In genomic region chr7:150988230-150989226, GRCh38 we compare ENCODE assay signal across 1 cellular context.
A peak's percentile ranks its signal among the peaks of the same experiment; 100 is the strongest.
TF ChIP-seq lines count a peak whose summit lies in the region.

No MANE protein-coding gene starts in this region.

TF ChIP-seq in K562, 482 proteins besides CTCF, POLR2A, EP300 and RAD21 (continued from another document and continues in another):
- TF ChIP-seq AFF1 (IDR thresholded peaks at IDR 0.05; ENCODE audit: low read depth in 1 of 2, partially characterized antibody in 2 of 2) (no peak), ARID1B (IDR thresholded peaks at IDR 0.05) (peak; percentile 31; the same call in 1 of the 2 replicates), RBBP5 (IDR thresholded peaks at IDR 0.05; ENCODE audit: borderline replicate concordance, insufficient read depth, low read length, poor library complexity, severe bottlenecking) (no peak), CHAMP1 (IDR thresholded peaks at IDR 0.05) (no peak), ZNF239 (CRISPR knock-in tag; IDR thresholded peaks at IDR 0.05) (no peak), PBX2 (CRISPR knock-in tag; IDR thresholded peaks at IDR 0.05; ENCODE audit: low read depth) (no peak), PBX2 (tag; conservative IDR thresholded peaks at IDR 0.05; ENCODE audit: low read depth) (0 out of 2 replicates have a peak, but pooled peaks have one; percentile 16), PRMT5 (CRISPR knock-in tag; IDR thresholded peaks at IDR 0.05) (no peak), ZNF76 (CRISPR knock-in tag; IDR thresholded peaks at IDR 0.05; ENCODE audit: borderline replicate concordance) (no peak), ZFP30 (CRISPR knock-in tag; IDR thresholded peaks at IDR 0.05; ENCODE audit: borderline replicate concordance) (no peak), TFE3 (CRISPR knock-in tag; IDR thresholded peaks at IDR 0.05) (no peak), NRF1 (conservative IDR thresholded peaks at IDR 0.05 in 1 of 2, IDR thresholded peaks at IDR 0.05 in 1 of 2) (no peak), HBP1 (CRISPR knock-in tag; IDR thresholded peaks at IDR 0.05) (0 out of 2 replicates have a peak, but pooled peaks have one; percentile 11), STAG1 (CRISPR knock-in tag; IDR thresholded peaks at IDR 0.05; ENCODE audit: borderline replicate concordance) (peak; percentile 90), CREM (IDR thresholded peaks at IDR 0.05; ENCODE audit: low read depth) (peak; percentile 52; the same call in 1 of the 2 replicates), TFAP4 (CRISPR knock-in tag; IDR thresholded peaks at IDR 0.05; ENCODE audit: borderline replicate concordance) (peak; percentile 68; the same call in 1 of the 2 replicates), FOXA3 (CRISPR knock-in tag; conservative IDR thresholded peaks at IDR 0.05 in 1 of 2, IDR thresholded peaks at IDR 0.05 in 1 of 2) (no peak), NONO (IDR thresholded peaks at IDR 0.05; ENCODE audit: low read depth in 2 of 2, low read length in 1 of 2) (0 out of 4 replicates have a peak, but pooled peaks of 1 of the 2 experiments have one; percentile 10), ZNF507 (tag; conservative IDR thresholded peaks at IDR 0.05) (no peak), ZNF644 (tag; IDR thresholded peaks at IDR 0.05; ENCODE audit: low read depth) (no peak), MIER1 (IDR thresholded peaks at IDR 0.05; ENCODE audit: low read depth) (peak; percentile 59; the same call in 1 of the 2 replicates), ZNF444 (CRISPR knock-in tag; IDR thresholded peaks at IDR 0.05) (no peak), FOS (IDR thresholded peaks at IDR 0.05; ENCODE audit: extremely low read depth, insufficient read length) (no peak), ARID3B (CRISPR knock-in tag; IDR thresholded peaks at IDR 0.05; ENCODE audit: borderline replicate concordance) (no peak), SP1 (CRISPR knock-in tag; IDR thresholded peaks at IDR 0.05) (peak; percentile 64), ZNF431 (CRISPR knock-in tag; IDR thresholded peaks at IDR 0.05) (peak; percentile 15; the same call in 1 of the 2 replicates), RBM25 (IDR thresholded peaks at IDR 0.05; ENCODE audit: low read depth, low read length, severe bottlenecking) (no peak), GATAD2A (IDR thresholded peaks at IDR 0.05) (peak; percentile 36; the same call in 1 of the 2 replicates), ZMIZ1 (IDR thresholded peaks at IDR 0.05; ENCODE audit: low read depth in 2 of 2, low read length in 2 of 2) (no peak), TSHZ1 (CRISPR knock-in tag; IDR thresholded peaks at IDR 0.05) (no peak), IFI16 (CRISPR knock-in tag; IDR thresholded peaks at IDR 0.05) (no peak), MYC (IDR thresholded peaks at IDR 0.05; ENCODE audit: low read depth, low read length) (peak; percentile 53; the same call in 1 of the 2 replicates), MYC (CRISPR knock-in tag; IDR thresholded peaks at IDR 0.05; ENCODE audit: borderline replicate concordance, low read depth) (no peak), ZNF586 (CRISPR knock-in tag; conservative IDR thresholded peaks at IDR 0.05) (no peak)
